1 cellular context compared by ENCODE assay signal in genomic region chr12:19411234-19412221, GRCh38.
TF ChIP-seq lines count a peak whose summit lies in the region.

No MANE protein-coding gene starts in this region.

TF ChIP-seq in H1, 55 proteins besides CTCF, POLR2A, EP300 and RAD21 (continued from another document):
- TF ChIP-seq JUN (IDR thresholded peaks at IDR 0.05; ENCODE audit: low read depth, low read length) (no peak), FOSL1 (IDR thresholded peaks at IDR 0.05; ENCODE audit: insufficient read depth, low read depth, low read length) (no peak)
- TF ChIP-seq, protein P1, sequence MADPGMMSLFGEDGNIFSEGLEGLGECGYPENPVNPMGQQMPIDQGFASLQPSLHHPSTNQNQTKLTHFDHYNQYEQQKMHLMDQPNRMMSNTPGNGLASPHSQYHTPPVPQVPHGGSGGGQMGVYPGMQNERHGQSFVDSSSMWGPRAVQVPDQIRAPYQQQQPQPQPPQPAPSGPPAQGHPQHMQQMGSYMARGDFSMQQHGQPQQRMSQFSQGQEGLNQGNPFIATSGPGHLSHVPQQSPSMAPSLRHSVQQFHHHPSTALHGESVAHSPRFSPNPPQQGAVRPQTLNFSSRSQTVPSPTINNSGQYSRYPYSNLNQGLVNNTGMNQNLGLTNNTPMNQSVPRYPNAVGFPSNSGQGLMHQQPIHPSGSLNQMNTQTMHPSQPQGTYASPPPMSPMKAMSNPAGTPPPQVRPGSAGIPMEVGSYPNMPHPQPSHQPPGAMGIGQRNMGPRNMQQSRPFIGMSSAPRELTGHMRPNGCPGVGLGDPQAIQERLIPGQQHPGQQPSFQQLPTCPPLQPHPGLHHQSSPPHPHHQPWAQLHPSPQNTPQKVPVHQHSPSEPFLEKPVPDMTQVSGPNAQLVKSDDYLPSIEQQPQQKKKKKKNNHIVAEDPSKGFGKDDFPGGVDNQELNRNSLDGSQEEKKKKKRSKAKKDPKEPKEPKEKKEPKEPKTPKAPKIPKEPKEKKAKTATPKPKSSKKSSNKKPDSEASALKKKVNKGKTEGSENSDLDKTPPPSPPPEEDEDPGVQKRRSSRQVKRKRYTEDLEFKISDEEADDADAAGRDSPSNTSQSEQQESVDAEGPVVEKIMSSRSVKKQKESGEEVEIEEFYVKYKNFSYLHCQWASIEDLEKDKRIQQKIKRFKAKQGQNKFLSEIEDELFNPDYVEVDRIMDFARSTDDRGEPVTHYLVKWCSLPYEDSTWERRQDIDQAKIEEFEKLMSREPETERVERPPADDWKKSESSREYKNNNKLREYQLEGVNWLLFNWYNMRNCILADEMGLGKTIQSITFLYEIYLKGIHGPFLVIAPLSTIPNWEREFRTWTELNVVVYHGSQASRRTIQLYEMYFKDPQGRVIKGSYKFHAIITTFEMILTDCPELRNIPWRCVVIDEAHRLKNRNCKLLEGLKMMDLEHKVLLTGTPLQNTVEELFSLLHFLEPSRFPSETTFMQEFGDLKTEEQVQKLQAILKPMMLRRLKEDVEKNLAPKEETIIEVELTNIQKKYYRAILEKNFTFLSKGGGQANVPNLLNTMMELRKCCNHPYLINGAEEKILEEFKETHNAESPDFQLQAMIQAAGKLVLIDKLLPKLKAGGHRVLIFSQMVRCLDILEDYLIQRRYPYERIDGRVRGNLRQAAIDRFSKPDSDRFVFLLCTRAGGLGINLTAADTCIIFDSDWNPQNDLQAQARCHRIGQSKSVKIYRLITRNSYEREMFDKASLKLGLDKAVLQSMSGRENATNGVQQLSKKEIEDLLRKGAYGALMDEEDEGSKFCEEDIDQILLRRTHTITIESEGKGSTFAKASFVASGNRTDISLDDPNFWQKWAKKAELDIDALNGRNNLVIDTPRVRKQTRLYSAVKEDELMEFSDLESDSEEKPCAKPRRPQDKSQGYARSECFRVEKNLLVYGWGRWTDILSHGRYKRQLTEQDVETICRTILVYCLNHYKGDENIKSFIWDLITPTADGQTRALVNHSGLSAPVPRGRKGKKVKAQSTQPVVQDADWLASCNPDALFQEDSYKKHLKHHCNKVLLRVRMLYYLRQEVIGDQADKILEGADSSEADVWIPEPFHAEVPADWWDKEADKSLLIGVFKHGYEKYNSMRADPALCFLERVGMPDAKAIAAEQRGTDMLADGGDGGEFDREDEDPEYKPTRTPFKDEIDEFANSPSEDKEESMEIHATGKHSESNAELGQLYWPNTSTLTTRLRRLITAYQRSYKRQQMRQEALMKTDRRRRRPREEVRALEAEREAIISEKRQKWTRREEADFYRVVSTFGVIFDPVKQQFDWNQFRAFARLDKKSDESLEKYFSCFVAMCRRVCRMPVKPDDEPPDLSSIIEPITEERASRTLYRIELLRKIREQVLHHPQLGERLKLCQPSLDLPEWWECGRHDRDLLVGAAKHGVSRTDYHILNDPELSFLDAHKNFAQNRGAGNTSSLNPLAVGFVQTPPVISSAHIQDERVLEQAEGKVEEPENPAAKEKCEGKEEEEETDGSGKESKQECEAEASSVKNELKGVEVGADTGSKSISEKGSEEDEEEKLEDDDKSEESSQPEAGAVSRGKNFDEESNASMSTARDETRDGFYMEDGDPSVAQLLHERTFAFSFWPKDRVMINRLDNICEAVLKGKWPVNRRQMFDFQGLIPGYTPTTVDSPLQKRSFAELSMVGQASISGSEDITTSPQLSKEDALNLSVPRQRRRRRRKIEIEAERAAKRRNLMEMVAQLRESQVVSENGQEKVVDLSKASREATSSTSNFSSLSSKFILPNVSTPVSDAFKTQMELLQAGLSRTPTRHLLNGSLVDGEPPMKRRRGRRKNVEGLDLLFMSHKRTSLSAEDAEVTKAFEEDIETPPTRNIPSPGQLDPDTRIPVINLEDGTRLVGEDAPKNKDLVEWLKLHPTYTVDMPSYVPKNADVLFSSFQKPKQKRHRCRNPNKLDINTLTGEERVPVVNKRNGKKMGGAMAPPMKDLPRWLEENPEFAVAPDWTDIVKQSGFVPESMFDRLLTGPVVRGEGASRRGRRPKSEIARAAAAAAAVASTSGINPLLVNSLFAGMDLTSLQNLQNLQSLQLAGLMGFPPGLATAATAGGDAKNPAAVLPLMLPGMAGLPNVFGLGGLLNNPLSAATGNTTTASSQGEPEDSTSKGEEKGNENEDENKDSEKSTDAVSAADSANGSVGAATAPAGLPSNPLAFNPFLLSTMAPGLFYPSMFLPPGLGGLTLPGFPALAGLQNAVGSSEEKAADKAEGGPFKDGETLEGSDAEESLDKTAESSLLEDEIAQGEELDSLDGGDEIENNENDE (IDR thresholded peaks at IDR 0.05; ENCODE audit: insufficient replicate concordance, low read length), result peak; percentile 34
